ENCODE assay signal across 10 cellular contexts in the genomic region with DNA sequence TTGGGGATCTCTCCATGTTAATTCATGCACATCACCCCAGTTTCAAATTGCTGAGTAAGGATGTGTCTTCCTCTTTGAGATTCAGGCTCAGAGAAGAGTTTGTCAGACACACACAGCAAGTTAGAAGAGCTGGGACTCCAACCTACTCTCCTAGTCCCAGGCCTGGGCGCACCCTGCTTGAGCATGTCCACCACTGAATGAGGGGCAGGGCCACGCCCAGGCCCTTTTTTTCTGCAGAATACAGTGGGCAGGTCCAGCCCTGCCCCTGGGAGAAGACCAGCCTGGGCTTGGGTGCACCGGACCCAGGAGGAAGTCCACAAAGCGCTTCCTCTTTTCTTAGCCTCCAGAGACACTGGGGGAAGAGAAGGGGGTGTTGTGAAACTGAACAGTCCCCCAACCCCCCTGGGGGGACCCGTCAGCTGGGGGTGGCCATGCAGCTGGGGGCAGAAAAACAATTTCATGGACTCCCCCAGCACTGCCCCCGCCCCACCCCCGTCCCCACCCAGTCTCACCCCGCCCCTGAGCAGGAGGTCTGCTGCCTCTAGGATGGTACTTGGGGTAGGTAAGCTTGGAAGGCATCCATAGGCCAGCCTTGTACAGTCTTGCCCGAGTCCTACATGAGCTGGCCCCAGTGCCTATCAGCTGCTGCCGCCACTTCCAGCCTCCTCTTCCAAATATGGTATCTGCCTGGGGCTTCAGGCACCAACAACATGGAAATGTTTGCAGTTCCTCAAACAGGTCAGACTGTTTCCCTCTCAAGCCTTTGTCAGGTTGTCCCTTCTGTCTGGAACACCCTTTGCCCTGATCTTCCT. TPM values are rescaled to one million over a fixed set of nuclear protein-coding genes. Genes with fewer than 3 reads are reported as not detected.
DNase-seq lines count a peak whose midpoint lies in the region; ATAC-seq and TF ChIP-seq lines count a peak whose summit lies in the region.
"Had no signal": no experiment of that assay in that cellular context is flagged by ENCODE, and none has a peak within 500 bp of the region (broad histone marks: within the 10 kb centered on the region; RNA-seq: fewer than 3 reads in every experiment).

No MANE protein-coding gene starts in this region.

- H3K27me3 Mint-ChIP-seq in IgD-negative memory B cell = peaks cover 2% of the 10 kb centered on the region
- H3K27me3 Mint-ChIP-seq in central memory CD8-positive, alpha-beta T cell = peaks cover 88% of the 10 kb centered on the region
- H3K27me3 Mint-ChIP-seq in activated CD8-positive, alpha-beta T cell treated with anti-CD3 and anti-CD28 coated beads for 36 hours = peaks cover 36% of the 10 kb centered on the region

- CTCF ChIA-PET in activated CD8-positive, alpha-beta T cell treated with anti-CD3 and anti-CD28 coated beads for 36 hours (lab: Charles Lee) = interaction anchor here (4.2 kb wide), 1 partner anchor 9 kb away, joined by 40 read pairs; no protein-coding TSS in a partner anchor

- H3K36me3 Mint-ChIP-seq in IgD-negative memory B cell = no peaks in the 10 kb centered on the region
- peaks cover 3% of the 10 kb centered on the region for H3K36me3 Mint-ChIP-seq in central memory CD8-positive, alpha-beta T cell (ENCODE audit: insufficient read depth)
- no peaks in the 10 kb centered on the region for H3K36me3 Mint-ChIP-seq in activated CD8-positive, alpha-beta T cell treated with anti-CD3 and anti-CD28 coated beads for 36 hours (ENCODE audit: low read depth)
- H3K36me3 Mint-ChIP-seq: brain had no signal

- H3K4me3 Mint-ChIP-seq in IgD-negative memory B cell = peak overlapping the region; percentile 23 to 75 (median 63)
- no peak overlapping the region for H3K4me3 Mint-ChIP-seq in central memory CD8-positive, alpha-beta T cell
- H3K4me3 Mint-ChIP-seq in activated CD8-positive, alpha-beta T cell treated with anti-CD3 and anti-CD28 coated beads for 36 hours = no peak overlapping the region
- H3K4me3 Mint-ChIP-seq: brain had no signal

- POLR2A ChIA-PET in activated CD8-positive, alpha-beta T cell treated with anti-CD3 and anti-CD28 coated beads for 36 hours (lab: Charles Lee) = no interaction called here

- peaks cover 0 to 1% (median 0%) of the 10 kb centered on the region in 3 donors for H3K9me3 Mint-ChIP-seq in IgD-negative memory B cell
- no peaks in the 10 kb centered on the region for H3K9me3 Mint-ChIP-seq in central memory CD8-positive, alpha-beta T cell
- H3K9me3 Mint-ChIP-seq in activated CD8-positive, alpha-beta T cell treated with anti-CD3 and anti-CD28 coated beads for 36 hours = no peaks in the 10 kb centered on the region

- peak overlapping the region; percentile 25 to 84 (median 68) for H3K27ac Mint-ChIP-seq in IgD-negative memory B cell
- H3K27ac Mint-ChIP-seq in central memory CD8-positive, alpha-beta T cell (ENCODE audit: low read depth) = no peak overlapping the region
- no peak overlapping the region for H3K27ac Mint-ChIP-seq in activated CD8-positive, alpha-beta T cell treated with anti-CD3 and anti-CD28 coated beads for 36 hours
- H3K27ac Mint-ChIP-seq: brain had no signal

- intact Hi-C loops in activated CD8-positive, alpha-beta T cell treated with anti-CD3 and anti-CD28 coated beads for 36 hours (cut with micrococcal nuclease) = no loop called here

- no peak for TF ChIP-seq CTCF in activated CD8-positive, alpha-beta T cell treated with anti-CD3 and anti-CD28 coated beads for 36 hours (IDR thresholded peaks at IDR 0.05)

- peak; percentile 67 for ATAC-seq in GM19351 (IDR thresholded peaks at IDR 0.05; ENCODE audit: unreplicated experiment)
- ATAC-seq in central memory CD8-positive, alpha-beta T cell (replicated peaks; ENCODE audit: extremely low read depth, poor library complexity, severe bottlenecking) = peak; percentile 56
- no peak for ATAC-seq in activated CD8-positive, alpha-beta T cell treated with anti-CD3 and anti-CD28 coated beads for 36 hours

- no peak for DNase-seq in central memory CD8-positive, alpha-beta T cell (ENCODE audit: low spot score in 2 of 2)
- DNase-seq in pons (ENCODE audit: low spot score) = peak; percentile 66
- no peak for DNase-seq in NCI-H226
- no peak for DNase-seq in NCI-H446 treated with DMSO at 0.1 percent for 48 hours (lab: John Stamatoyannopoulos, UW)
- no peak for DNase-seq in activated CD8-positive, alpha-beta T cell treated with anti-CD3 and anti-CD28 coated beads for 36 hours
- DNase-seq in cortex of kidney (lab: John Stamatoyannopoulos, UW) = no peak

- H3K4me1 Mint-ChIP-seq in IgD-negative memory B cell = peaks cover 20 to 45% (median 39%) of the 10 kb centered on the region in 3 donors
- H3K4me1 Mint-ChIP-seq in central memory CD8-positive, alpha-beta T cell = peaks cover 3% of the 10 kb centered on the region
- H3K4me1 Mint-ChIP-seq in activated CD8-positive, alpha-beta T cell treated with anti-CD3 and anti-CD28 coated beads for 36 hours (ENCODE audit: low read depth) = no peaks in the 10 kb centered on the region

RNA-seq across cellular contexts. Expression of gene HCK, which starts 11.7 kb away (rescaled TPM):
- 52.0 TPM for polyA plus RNA-seq in IgD-negative memory B cell
- total RNA-seq in activated CD8-positive, alpha-beta T cell treated with anti-CD3 and anti-CD28 coated beads for 36 hours = not detected
- total RNA-seq: SJSA1 had no signal

RNA-seq across cellular contexts. Expression of gene CCM2L, which starts 30.1 kb away (rescaled TPM):
- not detected for polyA plus RNA-seq in IgD-negative memory B cell
- total RNA-seq in activated CD8-positive, alpha-beta T cell treated with anti-CD3 and anti-CD28 coated beads for 36 hours = not detected
- total RNA-seq: SJSA1 had no signal

Comparison
In these comparisons a context has a peak if more than half of its experiments do, and no peak if none do; other contexts are left out.
1. H3K27ac Mint-ChIP-seq: peak in IgD-negative memory B cell (3 of 3); none in central memory CD8-positive, alpha-beta T cell (single experiment) and activated CD8-positive, alpha-beta T cell treated with anti-CD3 and anti-CD28 coated beads for 36 hours (single experiment).
2. H3K4me3 Mint-ChIP-seq: peak in IgD-negative memory B cell (4 of 4); none in central memory CD8-positive, alpha-beta T cell (single experiment) and activated CD8-positive, alpha-beta T cell treated with anti-CD3 and anti-CD28 coated beads for 36 hours (single experiment).